In the genomic region with DNA sequence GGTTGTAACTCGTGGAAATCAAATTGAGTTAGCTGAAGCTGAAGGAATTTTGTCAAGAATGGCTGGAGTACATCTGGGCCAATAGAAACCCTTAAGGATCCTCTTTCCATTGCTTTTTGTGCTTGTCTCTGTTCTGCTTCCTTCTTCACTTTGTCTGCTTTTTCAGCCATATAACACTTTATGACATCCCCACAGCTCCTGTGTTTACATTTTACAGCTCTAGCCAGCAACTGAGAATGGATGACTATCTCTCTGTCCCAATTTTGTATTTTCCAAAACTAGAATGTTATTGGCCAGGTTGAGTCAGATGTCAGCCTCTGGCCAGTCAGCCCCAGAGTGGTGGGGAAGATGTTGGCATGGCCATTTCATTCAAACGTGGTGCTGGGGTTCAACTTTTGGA, we compare ENCODE assay signal across 16 cellular contexts. TPM values are rescaled to one million over a fixed set of nuclear protein-coding genes. Genes with fewer than 3 reads are reported as not detected.
DNase-seq lines count a peak whose midpoint lies in the region; ATAC-seq and TF ChIP-seq lines count a peak whose summit lies in the region.
"Had no signal": no experiment of that assay in that cellular context is flagged by ENCODE, and none has a peak within 500 bp of the region (broad histone marks: within the 10 kb centered on the region; RNA-seq: fewer than 3 reads in every experiment).

No MANE protein-coding gene starts in this region.

- H3K9me3 Mint-ChIP-seq in stimulated activated naive CD8-positive, alpha-beta T cell treated with anti-CD3 and anti-CD28 coated beads, Interleukin-15, Interleukin-2, amounts not matched to agents 100 ng/mL and 50 ng/mL, for 24 hours = no peaks in the 10 kb centered on the region
- H3K9me3 Mint-ChIP-seq: CD14-positive monocyte; CD8-positive, alpha-beta T cell had no signal

- peak overlapping the region; percentile 4 for H3K4me2 ChIP-seq in Loucy (ENCODE audit: low read depth, low read length, poor library complexity, severe bottlenecking)
- H3K4me2 ChIP-seq: BLaER1 had no signal

- H3K4me3 ChIP-seq in Loucy (ENCODE audit: low read length, poor library complexity, severe bottlenecking) (no peak overlapping the region), lower lobe of right lung (no peak overlapping the region)
- H3K4me3 ChIP-seq: BLaER1, GM12878, HAP-1 had no signal

- H3K9me3 ChIP-seq in Loucy (ENCODE audit: insufficient read depth, low read depth, low read length) (no peaks in the 10 kb centered on the region), lower lobe of right lung (no peaks in the 10 kb centered on the region)
- H3K9me3 ChIP-seq: HAP-1 had no signal

- no peak for DNase-seq in stimulated activated naive CD8-positive, alpha-beta T cell treated with anti-CD3 and anti-CD28 coated beads, Interleukin-15, Interleukin-2, amounts not matched to agents 100 U/mL and 50 U/mL, for 24 hours
- DNase-seq in left colon = no peak
- DNase-seq in HK-2 (ENCODE audit: unreplicated experiment) = no peak
- DNase-seq in lower lobe of right lung = no peak
- DNase-seq: 8988T; Calu3; CD8-positive, alpha-beta T cell; EL had no signal

- H3K36me3 ChIP-seq in Loucy (ENCODE audit: insufficient read depth, low read length) (peaks cover 54% of the 10 kb centered on the region), lower lobe of right lung (peaks cover 5% of the 10 kb centered on the region)
- H3K36me3 ChIP-seq: HAP-1 had no signal

- H3K9me2 ChIP-seq in Loucy (replicated peaks; ENCODE audit: low read depth, low read length) = no peaks in the 10 kb centered on the region

- H3K27ac ChIP-seq in lower lobe of right lung = no peak overlapping the region
- H3K27ac ChIP-seq: BLaER1 had no signal

- no peaks in the 10 kb centered on the region for H3K27me3 Mint-ChIP-seq in stimulated activated naive CD8-positive, alpha-beta T cell treated with anti-CD3 and anti-CD28 coated beads, Interleukin-15, Interleukin-2, amounts not matched to agents 100 ng/mL and 50 ng/mL, for 24 hours

- peaks cover 40% of the 10 kb centered on the region for H3K4me1 Mint-ChIP-seq in stimulated activated naive CD8-positive, alpha-beta T cell treated with anti-CD3 and anti-CD28 coated beads, Interleukin-15, Interleukin-2, amounts not matched to agents 100 ng/mL and 50 ng/mL, for 24 hours (ENCODE audit: low read depth)

- peaks cover 96% of the 10 kb centered on the region for H3K79me2 ChIP-seq in Loucy (ENCODE audit: insufficient read depth, low read length)

- peaks cover 97% of the 10 kb centered on the region for H4K20me1 ChIP-seq in Loucy (ENCODE audit: insufficient read depth, low read length, poor library complexity, severe bottlenecking)

- TF ChIP-seq CTCF in Loucy (conservative IDR thresholded peaks at IDR 0.05; ENCODE audit: low read length) (no peak), lower lobe of right lung (IDR thresholded peaks at IDR 0.05) (no peak)

- intact Hi-C loops in left colon (cut with DNase I, micrococcal nuclease) (no loop called here), lower lobe of right lung (cut with DNase I) (no loop called here)

- H3K9ac ChIP-seq in Loucy (ENCODE audit: low read depth, low read length, poor library complexity, severe bottlenecking) = no peak overlapping the region
- H3K9ac ChIP-seq: BLaER1 had no signal

- peak overlapping the region; percentile 7 for H3K27ac Mint-ChIP-seq in stimulated activated naive CD8-positive, alpha-beta T cell treated with anti-CD3 and anti-CD28 coated beads, Interleukin-15, Interleukin-2, amounts not matched to agents 100 ng/mL and 50 ng/mL, for 24 hours
- H3K27ac Mint-ChIP-seq: CD14-positive monocyte; CD8-positive, alpha-beta T cell had no signal

- no peak for ATAC-seq in stimulated activated naive CD8-positive, alpha-beta T cell treated with anti-CD3 and anti-CD28 coated beads, Interleukin-15, Interleukin-2, amounts not matched to agents 100 U/mL and 50 U/mL, for 24 hours
- ATAC-seq in left colon (peak; percentile 89), lower lobe of right lung (no peak), GM21360 (IDR thresholded peaks at IDR 0.05; ENCODE audit: unreplicated experiment) (no peak)
- ATAC-seq in activated CD4-positive, CD25-positive, alpha-beta regulatory T cell treated with anti-CD3 and anti-CD28 coated beads, Interleukin-2, amount 50 U/mL, for 24 hours = no peak
- ATAC-seq: CD8-positive, alpha-beta T cell; GM12878 had no signal

- H3F3A ChIP-seq in Loucy (ENCODE audit: low read depth) = peaks cover 6% of the 10 kb centered on the region

- no peaks in the 10 kb centered on the region for H3K27me3 ChIP-seq in Loucy (ENCODE audit: insufficient read depth, low read length, poor library complexity, severe bottlenecking)
- H3K27me3 ChIP-seq in lower lobe of right lung (ENCODE audit: low read depth) = no peaks in the 10 kb centered on the region
- H3K27me3 ChIP-seq: BLaER1 had no signal

- peaks cover 79% of the 10 kb centered on the region for H3K4me1 ChIP-seq in Loucy (ENCODE audit: insufficient read depth, low read length, poor library complexity, severe bottlenecking)
- peaks cover 5% of the 10 kb centered on the region for H3K4me1 ChIP-seq in lower lobe of right lung

- no peak overlapping the region for H2AFZ ChIP-seq in Loucy (ENCODE audit: low read length)

- no peak overlapping the region for H3K4me3 Mint-ChIP-seq in stimulated activated naive CD8-positive, alpha-beta T cell treated with anti-CD3 and anti-CD28 coated beads, Interleukin-15, Interleukin-2, amounts not matched to agents 100 ng/mL and 50 ng/mL, for 24 hours
- H3K4me3 Mint-ChIP-seq: CD14-positive monocyte; CD8-positive, alpha-beta T cell had no signal

- peaks cover 19% of the 10 kb centered on the region for H3K36me3 Mint-ChIP-seq in stimulated activated naive CD8-positive, alpha-beta T cell treated with anti-CD3 and anti-CD28 coated beads, Interleukin-15, Interleukin-2, amounts not matched to agents 100 ng/mL and 50 ng/mL, for 24 hours (ENCODE audit: low read depth)

RNA-seq across cellular contexts. Expression of gene PELI2, which starts 57.6 kb away (rescaled TPM):
- total RNA-seq in left colon (10 to 100 TPM; 12.2 to 22.7 TPM), lower lobe of right lung (22.2 TPM)
